In the genomic region with DNA sequence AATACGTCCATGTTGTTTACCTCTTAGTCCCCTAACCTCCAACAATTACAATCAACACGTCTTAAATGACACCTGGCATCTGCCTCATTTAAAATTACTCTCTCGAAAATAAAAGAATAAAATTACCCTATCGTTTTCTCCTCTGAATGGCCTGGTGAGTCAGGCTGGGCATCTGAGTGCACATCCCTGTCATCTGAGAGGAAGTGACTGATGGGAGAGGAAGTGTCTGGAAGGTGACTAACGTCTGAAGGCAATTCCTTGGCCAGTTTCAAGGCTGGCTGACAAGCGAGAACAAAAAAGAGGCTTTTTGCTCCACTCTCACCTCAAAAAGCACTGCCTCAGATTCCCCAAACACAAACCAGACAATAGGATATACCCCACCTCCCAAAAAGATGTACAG, we compare ENCODE assay signal across 8 cellular contexts. TPM values are rescaled to one million over a fixed set of nuclear protein-coding genes. Genes with fewer than 3 reads are reported as not detected.
A peak's percentile ranks its signal among the peaks of the same experiment; 100 is the strongest.
DNase-seq lines count a peak whose midpoint lies in the region; ATAC-seq and TF ChIP-seq lines count a peak whose summit lies in the region.

No MANE protein-coding gene starts in this region.

- WGBS in heart left ventricle, 4 donors: 59 to 72% (median 68%) methylated on average over 6 of the region's 6 CpGs

- H3K9me3 ChIP-seq in heart left ventricle: no peaks in the 10 kb centered on the region
- H3K9me3 ChIP-seq in left ventricle myocardium inferior (replicated peaks): no peaks in the 10 kb centered on the region
- H3K9me3 ChIP-seq in subcutaneous abdominal adipose tissue (ENCODE audit: control insufficient read depth in 5 of 5, low read length in 5 of 5): no peaks in the 10 kb centered on the region

- peak overlapping the region in 3 of 12 donors; percentile 4 to 85 (median 11) for H3K27ac ChIP-seq in heart left ventricle
- H3K27ac ChIP-seq in left ventricle myocardium inferior (replicated peaks): no peak overlapping the region
- peak overlapping the region; percentile 12 for H3K27ac ChIP-seq in subcutaneous abdominal adipose tissue (ENCODE audit: low read depth, low read length)

- H3K4me1 ChIP-seq in heart left ventricle (peaks cover 0 to 87% (median 22%) of the 10 kb centered on the region in 12 donors), left ventricle myocardium inferior (peaks cover 30% of the 10 kb centered on the region), subcutaneous abdominal adipose tissue (ENCODE audit: control insufficient read depth in 5 of 5, insufficient read depth in 5 of 5, low read length in 5 of 5) (peaks cover 4 to 43% (median 25%) of the 10 kb centered on the region in 5 donors)

- DNase-seq in heart left ventricle (peak in 2 of 5 donors; percentile 16 to 39), left ventricle myocardium inferior (no peak), SIG-M5 treated with dmso at 0.1 percent for 504 hours (lab: John Stamatoyannopoulos, UW; ENCODE audit: unreplicated experiment) (peak; percentile 83), fibroblast of the aortic adventitia (ENCODE audit: low read depth) (peak; percentile 67), KG1 (lab: John Stamatoyannopoulos, UW) (no peak), iPS-NIHi11 (ENCODE audit: low spot score) (no peak)

- TF ChIP-seq CTCF in heart left ventricle (IDR thresholded peaks at IDR 0.05): no peak
- TF ChIP-seq CTCF in left ventricle myocardium inferior (IDR thresholded peaks at IDR 0.05; ENCODE audit: borderline replicate concordance): no peak
- TF ChIP-seq CTCF in fibroblast of the aortic adventitia (IDR thresholded peaks at IDR 0.05; ENCODE audit: insufficient read depth, low read length): no peak

- ATAC-seq in heart left ventricle (peak in 3 of 4 donors; percentile 76 to 83 (median 79)), GM21723 (IDR thresholded peaks at IDR 0.05; ENCODE audit: unreplicated experiment) (no peak)

- H3K36me3 ChIP-seq in heart left ventricle (peaks cover 0 to 7% (median 0%) of the 10 kb centered on the region in 9 donors), left ventricle myocardium inferior (no peaks in the 10 kb centered on the region), subcutaneous abdominal adipose tissue (ENCODE audit: control insufficient read depth in 5 of 5, insufficient read depth in 5 of 5, low read length in 5 of 5) (peaks cover 0 to 4% (median 0%) of the 10 kb centered on the region in 5 donors)

- H3K9ac ChIP-seq in subcutaneous abdominal adipose tissue (ENCODE audit: low read length in 5 of 5): no peak overlapping the region

- H3K4me3 ChIP-seq in heart left ventricle (peak overlapping the region in 1 of 12 donors; percentile 9), left ventricle myocardium inferior (no peak overlapping the region), fibroblast of the aortic adventitia (ENCODE audit: low read depth, low read length) (peak overlapping the region; percentile 42), subcutaneous abdominal adipose tissue (ENCODE audit: low read depth in 1 of 5, low read length in 5 of 5) (no peak overlapping the region)

- intact Hi-C loops in heart left ventricle (cut with DNase I) (no loop called here), left ventricle myocardium inferior (cut with micrococcal nuclease) (no loop called here)

- no peak for TF ChIP-seq POLR2A in heart left ventricle (IDR thresholded peaks at IDR 0.05)

- H3K27me3 ChIP-seq in heart left ventricle: no peaks in the 10 kb centered on the region
- no peaks in the 10 kb centered on the region for H3K27me3 ChIP-seq in left ventricle myocardium inferior (ENCODE audit: low read depth)
- no peaks in the 10 kb centered on the region for H3K27me3 ChIP-seq in subcutaneous abdominal adipose tissue (ENCODE audit: control insufficient read depth in 5 of 5, insufficient read depth in 4 of 5, low read length in 5 of 5)

RNA-seq across cellular contexts. Expression of gene MAPKAP1, which starts 57.7 kb away (rescaled TPM):
- total RNA-seq in heart left ventricle: 100 to 1,000 TPM in 7 of 9 donors, 10 to 100 TPM in 2; 76.2 to 145 (median 113) TPM
- polyA plus RNA-seq in heart left ventricle: 100 to 1,000 TPM; 124 to 141 TPM
- 127 TPM for total RNA-seq in left ventricle myocardium inferior
- 90.6 and 95.0 TPM in 2 replicates for total RNA-seq in fibroblast of the aortic adventitia (ENCODE audit: low replicate concordance)

Comparison
In these comparisons a context has a peak if more than half of its experiments do, and no peak if none do; other contexts are left out.
1. DNase-seq: peak in SIG-M5 treated with dmso at 0.1 percent for 504 hours (single experiment) and fibroblast of the aortic adventitia (single experiment); none in left ventricle myocardium inferior (single experiment), KG1 (single experiment) and iPS-NIHi11 (single experiment).